ENCODE assay signal across 22 cellular contexts in the genomic region with DNA sequence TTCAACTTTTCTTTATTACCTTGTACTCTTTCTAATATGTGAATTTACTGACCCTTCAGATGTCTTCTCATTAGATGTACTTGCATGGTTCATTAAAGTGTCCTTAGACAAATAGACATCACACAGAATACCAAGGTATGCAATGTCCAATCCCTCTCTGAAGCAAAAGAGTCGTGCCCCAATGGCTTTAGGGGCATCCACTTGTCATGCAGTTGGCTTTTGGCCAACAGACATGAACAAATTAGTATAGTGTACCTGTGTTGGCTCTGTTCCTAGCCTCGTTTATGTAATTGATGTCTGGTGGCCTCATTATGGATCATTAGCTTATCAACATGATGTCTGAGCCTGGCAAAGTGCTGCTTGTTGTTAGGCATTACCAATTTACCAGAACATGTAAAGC. TPM values are rescaled to one million over a fixed set of nuclear protein-coding genes. Genes with fewer than 3 reads are reported as not detected.
DNase-seq lines count a peak whose midpoint lies in the region; ATAC-seq and TF ChIP-seq lines count a peak whose summit lies in the region.
"Had no signal": no experiment of that assay in that cellular context is flagged by ENCODE, and none has a peak within 500 bp of the region (broad histone marks: within the 10 kb centered on the region; RNA-seq: fewer than 3 reads in every experiment).

No MANE protein-coding gene starts in this region.

- H4K20me1 ChIP-seq in osteoblast (ENCODE audit: insufficient read depth, low read length) = no peaks in the 10 kb centered on the region

- ATAC-seq in HG03378 (IDR thresholded peaks at IDR 0.05; ENCODE audit: unreplicated experiment) (no peak), HG03469 (IDR thresholded peaks at IDR 0.05; ENCODE audit: unreplicated experiment) (no peak), GM18870 (IDR thresholded peaks at IDR 0.05; ENCODE audit: unreplicated experiment) (no peak)
- ATAC-seq: heart left ventricle, upper lobe of right lung had no signal

- no peak for TF ChIP-seq CTCF in osteoblast (IDR thresholded peaks at IDR 0.05; ENCODE audit: extremely low read depth, low read depth, low read length)

- no peak overlapping the region for H2AFZ ChIP-seq in osteoblast (ENCODE audit: low read length)

- no peaks in the 10 kb centered on the region for H3K79me2 ChIP-seq in osteoblast (ENCODE audit: insufficient read depth, low read length)

- no peak overlapping the region for H3K4me2 ChIP-seq in osteoblast (ENCODE audit: insufficient read depth, low read length)
- H3K4me2 ChIP-seq: smooth muscle cell had no signal

- no peak overlapping the region for H3K4me3 ChIP-seq in osteoblast (ENCODE audit: insufficient read depth, low read length)
- H3K4me3 ChIP-seq: heart left ventricle, SK-N-MC, smooth muscle cell, upper lobe of right lung had no signal

- DNase-seq in NCI-H82 (lab: John Stamatoyannopoulos, UW) (peak; percentile 39), NCI-H82 treated with DMSO at 0.1 percent for 48 hours (lab: John Stamatoyannopoulos, UW; ENCODE audit: unreplicated experiment) (no peak), NCI-H1930 (lab: John Stamatoyannopoulos, UW) (peak; percentile 41 to 62), NCI-H748 (lab: John Stamatoyannopoulos, UW; ENCODE audit: unreplicated experiment) (peak; percentile 99), osteoblast (ENCODE audit: insufficient read length, low spot score, missing footprints) (no peak)
- DNase-seq: activated effector memory CD4-positive, alpha-beta T cell treated with anti-CD3 and anti-CD28 coated beads, Interleukin-2, amount 50 U/mL, for 16 hours; activated T-cell treated with anti-CD3 and anti-CD28 coated beads, Interleukin-2, amount 50 U/mL, for 24 hours; aorta; CD4-positive, CD25-positive, alpha-beta regulatory T cell; foreskin melanocyte; HCEC 1CT; heart left ventricle; Kasumi-1; NCI-H2107; RPMI8226; stimulated activated naive CD4-positive, alpha-beta T cell; upper lobe of right lung had no signal

- H3K4me1 ChIP-seq in osteoblast (ENCODE audit: insufficient read depth, low read length) = no peaks in the 10 kb centered on the region
- H3K4me1 ChIP-seq: heart left ventricle, upper lobe of right lung had no signal

- H3K9me3 ChIP-seq in osteoblast (ENCODE audit: low read depth, low read length) = no peaks in the 10 kb centered on the region
- H3K9me3 ChIP-seq: heart left ventricle, upper lobe of right lung had no signal

- H3K27me3 ChIP-seq in osteoblast (ENCODE audit: insufficient read depth, low read length) = no peaks in the 10 kb centered on the region
- H3K27me3 ChIP-seq: heart left ventricle, upper lobe of right lung had no signal

- no peak overlapping the region for H3K27ac ChIP-seq in osteoblast (ENCODE audit: low read depth, low read length)
- H3K27ac ChIP-seq: heart left ventricle, SK-N-MC, upper lobe of right lung had no signal

- H3K36me3 ChIP-seq in osteoblast (ENCODE audit: insufficient read depth, low read length) = no peaks in the 10 kb centered on the region
- H3K36me3 ChIP-seq: heart left ventricle, upper lobe of right lung had no signal

RNA-seq across cellular contexts. Expression of a gene that starts 44.4 kb away (rescaled TPM):
- 3.8 and 5.8 TPM in 2 replicates for total RNA-seq in osteoblast
- total RNA-seq: CD4-positive, CD25-positive, alpha-beta regulatory T cell had no signal

Comparison
In these comparisons a context has a peak if more than half of its experiments do, and no peak if none do; other contexts are left out.
1. DNase-seq: peak in NCI-H82 (single experiment), NCI-H1930 (2 of 2) and NCI-H748 (single experiment); none in NCI-H82 treated with DMSO at 0.1 percent for 48 hours (single experiment) and osteoblast (single experiment).